Comparison of ENCODE assay signal across 8 cellular contexts in the genomic region with DNA sequence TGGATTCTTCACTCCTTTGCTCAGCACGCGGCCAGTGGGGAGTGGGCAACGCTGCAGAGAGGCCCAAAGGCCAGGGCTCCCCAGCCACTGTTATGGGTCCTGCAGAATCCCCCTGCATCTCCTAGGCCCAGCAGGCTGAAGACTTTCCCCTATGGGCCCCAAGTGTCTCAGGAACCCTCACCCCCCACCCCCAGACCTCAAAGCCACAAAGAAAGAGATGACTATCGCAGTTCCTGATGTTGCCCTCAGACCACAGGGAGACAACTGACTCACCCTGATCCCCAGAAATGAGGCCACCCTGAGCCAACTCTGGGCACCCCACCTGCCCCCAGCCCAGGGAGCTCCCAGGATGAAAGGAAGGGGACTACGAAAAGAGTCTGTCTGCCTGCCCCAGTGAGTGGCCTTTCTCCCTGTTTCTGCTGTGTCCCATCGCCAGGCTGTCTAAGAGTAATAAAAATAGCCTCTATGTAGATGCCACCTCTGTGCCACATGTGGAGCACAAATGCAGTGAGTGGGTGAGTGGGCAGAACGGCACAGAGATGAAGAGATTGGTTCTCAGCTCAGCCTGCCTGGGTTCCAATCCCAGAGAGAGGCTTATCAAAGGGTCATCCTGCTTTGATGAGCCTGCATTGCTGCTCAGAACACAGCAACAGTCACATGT.
DNase-seq lines count a peak whose midpoint lies in the region; ATAC-seq lines count a peak whose summit lies in the region.

No MANE protein-coding gene starts in this region.

- peak; percentile 75 for DNase-seq in GDM1 (lab: John Stamatoyannopoulos, UW)
- DNase-seq in MV-4-11 (lab: John Stamatoyannopoulos, UW) = peak; percentile 89
- DNase-seq in activated CD8-positive, alpha-beta memory T cell treated with anti-CD3 and anti-CD28 coated beads, Interleukin-2, amount 50 U/mL, for 4 hours = peak; percentile 58
- DNase-seq in stimulated activated CD4-positive, alpha-beta T cell treated with anti-CD3 and anti-CD28 coated beads, Interleukin-12 subunit alpha, Interleukin-12 subunit beta, amount 100 ng/mL, for 24 hours (ENCODE audit: low read depth in 2 of 2) = peak; percentile 35 to 66
- DNase-seq in NCI-H2227 (lab: John Stamatoyannopoulos, UW; ENCODE audit: unreplicated experiment) = no peak

- no peak for ATAC-seq in GM19023 (IDR thresholded peaks at IDR 0.05; ENCODE audit: unreplicated experiment)
- no peak for ATAC-seq in HG02763 (IDR thresholded peaks at IDR 0.05; ENCODE audit: unreplicated experiment)
- no peak for ATAC-seq in HG03159 (IDR thresholded peaks at IDR 0.05; ENCODE audit: unreplicated experiment)
